ENCODE assay signal across 2 cellular contexts in the genomic region with DNA sequence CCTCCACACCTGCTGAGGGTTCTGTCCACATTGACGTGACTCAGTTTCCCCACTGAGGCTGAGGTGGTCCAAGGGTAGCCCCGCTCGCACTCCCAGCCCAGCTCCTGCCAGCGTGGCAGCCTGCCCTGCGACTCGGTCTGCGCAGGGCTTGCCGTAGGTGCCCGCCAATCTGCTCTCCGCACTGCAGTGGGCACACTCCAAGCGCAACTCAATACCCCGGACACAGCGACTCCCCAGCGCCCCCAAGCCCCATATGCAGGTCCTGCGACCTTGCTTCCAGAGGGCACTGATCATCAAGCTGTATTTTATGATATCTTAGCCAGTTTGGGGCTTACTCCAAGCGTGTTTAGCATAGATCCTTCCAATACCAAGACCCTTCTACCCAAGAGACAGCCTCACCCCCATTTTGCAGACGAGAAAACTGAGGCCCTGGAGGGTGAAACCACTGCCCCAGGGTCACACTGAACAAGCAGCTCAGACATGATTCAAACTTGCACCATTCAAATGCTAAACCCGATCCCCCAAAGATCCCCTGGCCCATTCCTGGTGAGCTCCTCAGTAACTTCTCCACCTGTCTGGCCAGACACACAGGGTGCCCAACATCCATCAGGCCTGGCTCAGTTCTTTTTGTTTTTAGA.
A peak's percentile ranks its signal among the peaks of the same experiment; 100 is the strongest.
TF ChIP-seq lines count a peak whose summit lies in the region.

No MANE protein-coding gene starts in this region.

TF ChIP-seq in Ishikawa, 13 proteins besides CTCF, POLR2A, EP300 and RAD21 (continued from another document):
- TF ChIP-seq, protein P1, sequence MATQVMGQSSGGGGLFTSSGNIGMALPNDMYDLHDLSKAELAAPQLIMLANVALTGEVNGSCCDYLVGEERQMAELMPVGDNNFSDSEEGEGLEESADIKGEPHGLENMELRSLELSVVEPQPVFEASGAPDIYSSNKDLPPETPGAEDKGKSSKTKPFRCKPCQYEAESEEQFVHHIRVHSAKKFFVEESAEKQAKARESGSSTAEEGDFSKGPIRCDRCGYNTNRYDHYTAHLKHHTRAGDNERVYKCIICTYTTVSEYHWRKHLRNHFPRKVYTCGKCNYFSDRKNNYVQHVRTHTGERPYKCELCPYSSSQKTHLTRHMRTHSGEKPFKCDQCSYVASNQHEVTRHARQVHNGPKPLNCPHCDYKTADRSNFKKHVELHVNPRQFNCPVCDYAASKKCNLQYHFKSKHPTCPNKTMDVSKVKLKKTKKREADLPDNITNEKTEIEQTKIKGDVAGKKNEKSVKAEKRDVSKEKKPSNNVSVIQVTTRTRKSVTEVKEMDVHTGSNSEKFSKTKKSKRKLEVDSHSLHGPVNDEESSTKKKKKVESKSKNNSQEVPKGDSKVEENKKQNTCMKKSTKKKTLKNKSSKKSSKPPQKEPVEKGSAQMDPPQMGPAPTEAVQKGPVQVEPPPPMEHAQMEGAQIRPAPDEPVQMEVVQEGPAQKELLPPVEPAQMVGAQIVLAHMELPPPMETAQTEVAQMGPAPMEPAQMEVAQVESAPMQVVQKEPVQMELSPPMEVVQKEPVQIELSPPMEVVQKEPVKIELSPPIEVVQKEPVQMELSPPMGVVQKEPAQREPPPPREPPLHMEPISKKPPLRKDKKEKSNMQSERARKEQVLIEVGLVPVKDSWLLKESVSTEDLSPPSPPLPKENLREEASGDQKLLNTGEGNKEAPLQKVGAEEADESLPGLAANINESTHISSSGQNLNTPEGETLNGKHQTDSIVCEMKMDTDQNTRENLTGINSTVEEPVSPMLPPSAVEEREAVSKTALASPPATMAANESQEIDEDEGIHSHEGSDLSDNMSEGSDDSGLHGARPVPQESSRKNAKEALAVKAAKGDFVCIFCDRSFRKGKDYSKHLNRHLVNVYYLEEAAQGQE (IDR thresholded peaks at IDR 0.05; ENCODE audit: low read depth): no peak
- TF ChIP-seq TEAD4 (IDR thresholded peaks at IDR 0.05) (no peak), CEBPB (IDR thresholded peaks at IDR 0.05) (no peak), YY1 (IDR thresholded peaks at IDR 0.05; ENCODE audit: low read depth) (no peak), EGR1 (IDR thresholded peaks at IDR 0.05) (no peak), TCF12 (IDR thresholded peaks at IDR 0.05; ENCODE audit: low read depth) (no peak), TAF1 (IDR thresholded peaks at IDR 0.05; ENCODE audit: low read depth) (no peak), ZBTB7A (IDR thresholded peaks at IDR 0.05; ENCODE audit: low read depth) (no peak), NFIC (IDR thresholded peaks at IDR 0.05) (no peak), FOXM1 (IDR thresholded peaks at IDR 0.05; ENCODE audit: borderline replicate concordance, low read depth) (no peak)
- TF ChIP-seq, protein P2, sequence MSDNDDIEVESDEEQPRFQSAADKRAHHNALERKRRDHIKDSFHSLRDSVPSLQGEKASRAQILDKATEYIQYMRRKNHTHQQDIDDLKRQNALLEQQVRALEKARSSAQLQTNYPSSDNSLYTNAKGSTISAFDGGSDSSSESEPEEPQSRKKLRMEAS (IDR thresholded peaks at IDR 0.05): no peak
- TF ChIP-seq, protein P3, sequence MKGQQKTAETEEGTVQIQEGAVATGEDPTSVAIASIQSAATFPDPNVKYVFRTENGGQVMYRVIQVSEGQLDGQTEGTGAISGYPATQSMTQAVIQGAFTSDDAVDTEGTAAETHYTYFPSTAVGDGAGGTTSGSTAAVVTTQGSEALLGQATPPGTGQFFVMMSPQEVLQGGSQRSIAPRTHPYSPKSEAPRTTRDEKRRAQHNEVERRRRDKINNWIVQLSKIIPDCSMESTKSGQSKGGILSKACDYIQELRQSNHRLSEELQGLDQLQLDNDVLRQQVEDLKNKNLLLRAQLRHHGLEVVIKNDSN (IDR thresholded peaks at IDR 0.05): no peak
TF ChIP-seq in Ishikawa: peak in this region for 0.

TF ChIP-seq in K562, 482 proteins besides CTCF, POLR2A, EP300 and RAD21:
- TF ChIP-seq NFRKB (IDR thresholded peaks at IDR 0.05; ENCODE audit: low read depth): no peak
- no peak for TF ChIP-seq ZNF384 (IDR thresholded peaks at IDR 0.05; ENCODE audit: low read depth, low read length)
- TF ChIP-seq RBM25 (IDR thresholded peaks at IDR 0.05; ENCODE audit: low read depth, low read length, severe bottlenecking): peak; percentile 53
- TF ChIP-seq CXXC5 (CRISPR knock-in tag; IDR thresholded peaks at IDR 0.05): no peak
- no peak for TF ChIP-seq CBFA2T3 (IDR thresholded peaks at IDR 0.05)
- no peak for TF ChIP-seq FOXJ2 (tag; IDR thresholded peaks at IDR 0.05)
- 0 out of 4 replicates have a peak, but pooled peaks of 1 of the 2 experiments have one; percentile 14 for TF ChIP-seq KDM1A (IDR thresholded peaks at IDR 0.05)
- TF ChIP-seq BRD4 (IDR thresholded peaks at IDR 0.05): no peak
